10 cellular contexts compared by ENCODE assay signal in genomic region chr5:50709471-50709870, GRCh38. TPM values are rescaled to one million over a fixed set of nuclear protein-coding genes. Genes with fewer than 3 reads are reported as not detected.
DNase-seq lines count a peak whose midpoint lies in the region; ATAC-seq and TF ChIP-seq lines count a peak whose summit lies in the region.
"Had no signal": no experiment of that assay in that cellular context is flagged by ENCODE, and none has a peak within 500 bp of the region (broad histone marks: within the 10 kb centered on the region; RNA-seq: fewer than 3 reads in every experiment).

No MANE protein-coding gene starts in this region.

- H3K36me3 ChIP-seq in CD8-positive, alpha-beta T cell (ENCODE audit: insufficient read depth, low read length), result no peaks in the 10 kb centered on the region

- no peaks in the 10 kb centered on the region for H3K27me3 Mint-ChIP-seq in CD8-positive, alpha-beta T cell (ENCODE audit: low read depth)
- H3K27me3 Mint-ChIP-seq in activated T-helper 17 cell treated with anti-CD3 and anti-CD28 coated beads, Interleukin-2, amount 50 U/mL, for 72 hours, result no peaks in the 10 kb centered on the region
- H3K27me3 Mint-ChIP-seq in immature natural killer cell (ENCODE audit: low read depth in 3 of 3), result peaks cover 0 to 3% (median 0%) of the 10 kb centered on the region in 3 donors

- POLR2A ChIA-PET in CD8-positive, alpha-beta T cell (lab: Charles Lee), result no interaction called here

- no peaks in the 10 kb centered on the region for H3K9me3 Mint-ChIP-seq in CD8-positive, alpha-beta T cell
- H3K9me3 Mint-ChIP-seq in activated T-helper 17 cell treated with anti-CD3 and anti-CD28 coated beads, Interleukin-2, amount 50 U/mL, for 72 hours, result no peaks in the 10 kb centered on the region
- H3K9me3 Mint-ChIP-seq in immature natural killer cell, result no peaks in the 10 kb centered on the region

- ATAC-seq in CD8-positive, alpha-beta T cell, result no peak
- ATAC-seq in HG02759 (IDR thresholded peaks at IDR 0.05; ENCODE audit: unreplicated experiment) (peak; percentile 19), HG03159 (IDR thresholded peaks at IDR 0.05; ENCODE audit: unreplicated experiment) (no peak), GM19463 (IDR thresholded peaks at IDR 0.05; ENCODE audit: unreplicated experiment) (no peak), HG03457 (IDR thresholded peaks at IDR 0.05; ENCODE audit: unreplicated experiment) (no peak)
- ATAC-seq in activated T-helper 17 cell treated with anti-CD3 and anti-CD28 coated beads, Interleukin-2, amount 50 U/mL, for 72 hours (replicated peaks), result peak; percentile 23
- ATAC-seq: Right ventricle myocardium inferior had no signal

- no peak for DNase-seq in CD8-positive, alpha-beta T cell
- DNase-seq in immature natural killer cell (no peak), NCI-H146 (lab: John Stamatoyannopoulos, UW) (no peak)
- DNase-seq: DMS79 treated with DMSO at 0.1 percent for 48 hours had no signal

- peaks cover 77% of the 10 kb centered on the region for H3K4me1 Mint-ChIP-seq in CD8-positive, alpha-beta T cell (ENCODE audit: low read depth)
- peaks cover 40% of the 10 kb centered on the region for H3K4me1 Mint-ChIP-seq in activated T-helper 17 cell treated with anti-CD3 and anti-CD28 coated beads, Interleukin-2, amount 50 U/mL, for 72 hours
- H3K4me1 Mint-ChIP-seq in immature natural killer cell, result peaks cover 87 to 100% of the 10 kb centered on the region in 2 donors

- H3K27ac ChIP-seq in CD8-positive, alpha-beta T cell (ENCODE audit: low read depth, low read length), result no peak overlapping the region

- no peak for TF ChIP-seq CTCF in CD8-positive, alpha-beta T cell (IDR thresholded peaks at IDR 0.05)

- H3K4me1 ChIP-seq in CD8-positive, alpha-beta T cell (ENCODE audit: insufficient read depth, low read length), result peaks cover 74% of the 10 kb centered on the region

- peak overlapping the region; percentile 50 for H3K4me3 Mint-ChIP-seq in CD8-positive, alpha-beta T cell
- peak overlapping the region; percentile 80 for H3K4me3 Mint-ChIP-seq in activated T-helper 17 cell treated with anti-CD3 and anti-CD28 coated beads, Interleukin-2, amount 50 U/mL, for 72 hours
- peak overlapping the region in 3 of 5 donors; percentile 3 to 48 (median 16) for H3K4me3 Mint-ChIP-seq in immature natural killer cell

- no peaks in the 10 kb centered on the region for H3K9me3 ChIP-seq in CD8-positive, alpha-beta T cell (ENCODE audit: low read length)

- peak overlapping the region; percentile 91 for H3K27ac Mint-ChIP-seq in CD8-positive, alpha-beta T cell
- peak overlapping the region; percentile 46 for H3K27ac Mint-ChIP-seq in activated T-helper 17 cell treated with anti-CD3 and anti-CD28 coated beads, Interleukin-2, amount 50 U/mL, for 72 hours
- H3K27ac Mint-ChIP-seq in immature natural killer cell, result peak overlapping the region; percentile 4 to 86 (median 73)

- CTCF ChIA-PET in CD8-positive, alpha-beta T cell (lab: Charles Lee), result no interaction called here

- peaks cover 9% of the 10 kb centered on the region for H3K36me3 Mint-ChIP-seq in CD8-positive, alpha-beta T cell
- no peaks in the 10 kb centered on the region for H3K36me3 Mint-ChIP-seq in activated T-helper 17 cell treated with anti-CD3 and anti-CD28 coated beads, Interleukin-2, amount 50 U/mL, for 72 hours (ENCODE audit: low read depth)
- no peaks in the 10 kb centered on the region for H3K36me3 Mint-ChIP-seq in immature natural killer cell

- no peak overlapping the region for H3K4me3 ChIP-seq in CD8-positive, alpha-beta T cell (ENCODE audit: low read depth, low read length)

- intact Hi-C loops in CD8-positive, alpha-beta T cell (cut with DNase I, micrococcal nuclease), result no loop called here

- H3K27me3 ChIP-seq in CD8-positive, alpha-beta T cell (ENCODE audit: insufficient read depth, low read length), result no peaks in the 10 kb centered on the region

RNA-seq across cellular contexts. Expression of gene PARP8, which starts 43.0 kb away (rescaled TPM):
- 100 to 1,000 TPM; 192 to 200 TPM for total RNA-seq in CD8-positive, alpha-beta T cell
- 10 to 100 TPM; 32.4 to 57.2 TPM for total RNA-seq in activated T-helper 17 cell treated with anti-CD3 and anti-CD28 coated beads, Interleukin-2, amount 50 U/mL, for 72 hours
- 100 to 1,000 TPM in 2 of 3 donors, 10 to 100 TPM in 1; 93.9 to 150 (median 113) TPM for polyA plus RNA-seq in immature natural killer cell

Comparison
In these comparisons a context has a peak if more than half of its experiments do, and no peak if none do; other contexts are left out.
1. ATAC-seq: peak in HG02759 (single experiment) and activated T-helper 17 cell treated with anti-CD3 and anti-CD28 coated beads, Interleukin-2, amount 50 U/mL, for 72 hours (single experiment); none in CD8-positive, alpha-beta T cell (single experiment), HG03159 (single experiment), GM19463 (single experiment) and HG03457 (single experiment).
2. H3K4me3 Mint-ChIP-seq: peak in every context shown above with its lines; median percentile 80 in activated T-helper 17 cell treated with anti-CD3 and anti-CD28 coated beads, Interleukin-2, amount 50 U/mL, for 72 hours; 50 in CD8-positive, alpha-beta T cell; 16 in immature natural killer cell.
3. Peak in every context shown above with its lines, with median percentiles within 50 percentile points of each other: H3K27ac Mint-ChIP-seq.